ENCODE assay signal across 8 cellular contexts in genomic region chr2:174836345-174836999, GRCh38.
DNase-seq lines count a peak whose midpoint lies in the region; ATAC-seq and TF ChIP-seq lines count a peak whose summit lies in the region.

No MANE protein-coding gene starts in this region.

- H3K27me3 Mint-ChIP-seq in endodermal cell (ENCODE audit: insufficient read depth) = no peaks in the 10 kb centered on the region

- H3K4me3 ChIP-seq in ectodermal cell (ENCODE audit: insufficient read depth, low read depth, low read length) = no peak overlapping the region
- no peak overlapping the region for H3K4me3 ChIP-seq in parathyroid adenoma (ENCODE audit: low read depth, low read length)
- no peak overlapping the region for H3K4me3 ChIP-seq in endodermal cell (ENCODE audit: low read length)

- no peak overlapping the region for H3K4me3 Mint-ChIP-seq in endodermal cell

- peak overlapping the region; percentile 67 for H3K27ac ChIP-seq in ectodermal cell (ENCODE audit: insufficient read depth, low read depth, low read length, poor library complexity, severe bottlenecking)
- peak overlapping the region; percentile 8 for H3K27ac ChIP-seq in parathyroid adenoma
- H3K27ac ChIP-seq in endodermal cell (ENCODE audit: low read depth, low read length) = no peak overlapping the region

- WGBS in ectodermal cell, 2 experiments = 87 to 98% methylated on average over 3 of the region's 3 CpGs
- 80 to 90% methylated on average over 1 to 3 of the region's 3 CpGs for WGBS in endodermal cell (ENCODE audit: insufficient coverage in 1 of 2, insufficient read length in 1 of 2), 2 experiments

- H3K9ac ChIP-seq in parathyroid adenoma (no peak overlapping the region), endodermal cell (ENCODE audit: extremely low read depth, low read length, poor library complexity, severe bottlenecking) (no peak overlapping the region)

- no peak overlapping the region for H2AFZ ChIP-seq in parathyroid adenoma

- H3K9me3 ChIP-seq in ectodermal cell (ENCODE audit: control insufficient read depth, low read length) (no peaks in the 10 kb centered on the region), parathyroid adenoma (ENCODE audit: control insufficient read depth, low read length) (no peaks in the 10 kb centered on the region), endodermal cell (ENCODE audit: control insufficient read depth, low read length) (no peaks in the 10 kb centered on the region)

- H3K9me3 Mint-ChIP-seq in endodermal cell = no peaks in the 10 kb centered on the region

- no peaks in the 10 kb centered on the region for H3K36me3 Mint-ChIP-seq in endodermal cell (ENCODE audit: low read depth)

- H3K4me1 Mint-ChIP-seq in endodermal cell = peaks cover 8% of the 10 kb centered on the region

- DNase-seq in GM04503 (ENCODE audit: low read depth) (peak; percentile 86), OCI-M1 (lab: John Stamatoyannopoulos, UW) (peak; percentile 31), endodermal cell (no peak)
- DNase-seq in activated CD8-positive, alpha-beta memory T cell treated with anti-CD3 and anti-CD28 coated beads, Interleukin-2, amount 50 U/mL, for 4 hours = no peak

- H3K4me1 ChIP-seq in ectodermal cell (ENCODE audit: control insufficient read depth, insufficient read depth, low read length) (peaks cover 17% of the 10 kb centered on the region), parathyroid adenoma (peaks cover 18% of the 10 kb centered on the region), endodermal cell (ENCODE audit: control insufficient read depth, insufficient read depth, low read length) (no peaks in the 10 kb centered on the region)

- H3K36me3 ChIP-seq in ectodermal cell (ENCODE audit: control insufficient read depth, insufficient read depth, low read length) (no peaks in the 10 kb centered on the region), parathyroid adenoma (ENCODE audit: control insufficient read depth, insufficient read depth, low read length) (no peaks in the 10 kb centered on the region), endodermal cell (ENCODE audit: control insufficient read depth, insufficient read depth, low read length) (no peaks in the 10 kb centered on the region)

- H3K79me2 ChIP-seq in parathyroid adenoma = peaks cover 41% of the 10 kb centered on the region

- H3K27me3 ChIP-seq in ectodermal cell (ENCODE audit: control insufficient read depth, insufficient read depth, low read length, poor library complexity, severe bottlenecking) (no peaks in the 10 kb centered on the region), parathyroid adenoma (ENCODE audit: control insufficient read depth, insufficient read depth, low read length) (no peaks in the 10 kb centered on the region), endodermal cell (ENCODE audit: control insufficient read depth, insufficient read depth, low read length, poor library complexity, severe bottlenecking) (no peaks in the 10 kb centered on the region)

- no peak for ATAC-seq in GM19395 (IDR thresholded peaks at IDR 0.05; ENCODE audit: unreplicated experiment)
- no peak for ATAC-seq in HG03457 (IDR thresholded peaks at IDR 0.05; ENCODE audit: unreplicated experiment)

- H3K4me2 ChIP-seq in parathyroid adenoma (ENCODE audit: low read length) = no peak overlapping the region

- no peak overlapping the region for H3K27ac Mint-ChIP-seq in endodermal cell

- TF ChIP-seq CTCF in parathyroid adenoma (IDR thresholded peaks at IDR 0.05) = no peak
- no peak for TF ChIP-seq CTCF in endodermal cell (conservative IDR thresholded peaks at IDR 0.05)

Comparison
In these comparisons a context has a peak if more than half of its experiments do, and no peak if none do; other contexts are left out.
1. DNase-seq: peak in GM04503 (single experiment) and OCI-M1 (single experiment); none in endodermal cell (single experiment) and activated CD8-positive, alpha-beta memory T cell treated with anti-CD3 and anti-CD28 coated beads, Interleukin-2, amount 50 U/mL, for 4 hours (single experiment).